ENCODE assay signal across 18 cellular contexts in genomic region chr7:114795475-114795874, GRCh38.
A peak's percentile ranks its signal among the peaks of the same experiment; 100 is the strongest.
DNase-seq lines count a peak whose midpoint lies in the region; TF ChIP-seq lines count a peak whose summit lies in the region.
"Had no signal": no experiment of that assay in that cellular context is flagged by ENCODE, and none has a peak within 500 bp of the region (broad histone marks: within the 10 kb centered on the region; RNA-seq: fewer than 3 reads in every experiment).

No MANE protein-coding gene starts in this region.

- intact Hi-C loops in activated CD4-positive, alpha-beta memory T cell treated with anti-CD3 and anti-CD28 coated beads for 36 hours (cut with micrococcal nuclease): no loop called here

- H3K9me3 Mint-ChIP-seq in activated CD4-positive, alpha-beta memory T cell treated with anti-CD3 and anti-CD28 coated beads for 36 hours: no peaks in the 10 kb centered on the region
- H3K9me3 Mint-ChIP-seq in activated CD4-positive, alpha-beta memory T cell treated with anti-CD3 and anti-CD28 coated beads, Interleukin-2, amount 10 ng/mL, durations not matched to agents 7 days and 5 days: no peaks in the 10 kb centered on the region
- H3K9me3 Mint-ChIP-seq in activated naive CD8-positive, alpha-beta T cell (ENCODE audit: low read depth): no peaks in the 10 kb centered on the region
- peaks cover 1% of the 10 kb centered on the region for H3K9me3 Mint-ChIP-seq in activated naive CD8-positive, alpha-beta T cell treated with anti-CD3 and anti-CD28 coated beads for 36 hours

- no peak overlapping the region for H3K4me3 Mint-ChIP-seq in activated CD4-positive, alpha-beta memory T cell treated with anti-CD3 and anti-CD28 coated beads for 36 hours
- no peak overlapping the region for H3K4me3 Mint-ChIP-seq in activated CD4-positive, alpha-beta memory T cell treated with anti-CD3 and anti-CD28 coated beads, Interleukin-2, amount 10 ng/mL, durations not matched to agents 7 days and 5 days
- no peak overlapping the region for H3K4me3 Mint-ChIP-seq in activated naive CD8-positive, alpha-beta T cell
- H3K4me3 Mint-ChIP-seq in activated naive CD8-positive, alpha-beta T cell treated with anti-CD3 and anti-CD28 coated beads for 36 hours: no peak overlapping the region

- peaks cover 2% of the 10 kb centered on the region for H3K27me3 Mint-ChIP-seq in activated CD4-positive, alpha-beta memory T cell treated with anti-CD3 and anti-CD28 coated beads for 36 hours
- no peaks in the 10 kb centered on the region for H3K27me3 Mint-ChIP-seq in activated CD4-positive, alpha-beta memory T cell treated with anti-CD3 and anti-CD28 coated beads, Interleukin-2, amount 10 ng/mL, durations not matched to agents 7 days and 5 days
- H3K27me3 Mint-ChIP-seq in activated naive CD8-positive, alpha-beta T cell: peaks cover 7% of the 10 kb centered on the region
- peaks cover 24% of the 10 kb centered on the region for H3K27me3 Mint-ChIP-seq in activated naive CD8-positive, alpha-beta T cell treated with anti-CD3 and anti-CD28 coated beads for 36 hours

- TF ChIP-seq CTCF in fibroblast of the aortic adventitia (IDR thresholded peaks at IDR 0.05; ENCODE audit: insufficient read depth, low read length): no peak

- peaks cover 56% of the 10 kb centered on the region for H3K4me1 Mint-ChIP-seq in activated CD4-positive, alpha-beta memory T cell treated with anti-CD3 and anti-CD28 coated beads for 36 hours (ENCODE audit: low read depth)
- H3K4me1 Mint-ChIP-seq in activated CD4-positive, alpha-beta memory T cell treated with anti-CD3 and anti-CD28 coated beads, Interleukin-2, amount 10 ng/mL, durations not matched to agents 7 days and 5 days: peaks cover 25% of the 10 kb centered on the region
- peaks cover 12% of the 10 kb centered on the region for H3K4me1 Mint-ChIP-seq in activated naive CD8-positive, alpha-beta T cell (ENCODE audit: low read depth)
- peaks cover 24% of the 10 kb centered on the region for H3K4me1 Mint-ChIP-seq in activated naive CD8-positive, alpha-beta T cell treated with anti-CD3 and anti-CD28 coated beads for 36 hours

- peak overlapping the region; percentile 40 for H3K27ac Mint-ChIP-seq in activated CD4-positive, alpha-beta memory T cell treated with anti-CD3 and anti-CD28 coated beads for 36 hours
- no peak overlapping the region for H3K27ac Mint-ChIP-seq in activated CD4-positive, alpha-beta memory T cell treated with anti-CD3 and anti-CD28 coated beads, Interleukin-2, amount 10 ng/mL, durations not matched to agents 7 days and 5 days
- peak overlapping the region; percentile 41 for H3K27ac Mint-ChIP-seq in activated naive CD8-positive, alpha-beta T cell
- H3K27ac Mint-ChIP-seq in activated naive CD8-positive, alpha-beta T cell treated with anti-CD3 and anti-CD28 coated beads for 36 hours: no peak overlapping the region

- no peak overlapping the region for H3K4me3 ChIP-seq in fibroblast of the aortic adventitia (ENCODE audit: low read depth, low read length)

- CTCF ChIA-PET in activated CD4-positive, alpha-beta memory T cell treated with anti-CD3 and anti-CD28 coated beads for 36 hours (lab: Charles Lee): no interaction called here
- CTCF ChIA-PET in activated CD4-positive, alpha-beta memory T cell treated with anti-CD3 and anti-CD28 coated beads, Interleukin-2, amount 10 ng/mL, durations not matched to agents 7 days and 5 days (lab: Charles Lee): no interaction called here

- POLR2A ChIA-PET in activated CD4-positive, alpha-beta memory T cell treated with anti-CD3 and anti-CD28 coated beads for 36 hours (lab: Charles Lee): no interaction called here
- POLR2A ChIA-PET in activated CD4-positive, alpha-beta memory T cell treated with anti-CD3 and anti-CD28 coated beads, Interleukin-2, amount 10 ng/mL, durations not matched to agents 7 days and 5 days (lab: Charles Lee): no interaction called here

- H3K36me3 Mint-ChIP-seq in activated CD4-positive, alpha-beta memory T cell treated with anti-CD3 and anti-CD28 coated beads for 36 hours: no peaks in the 10 kb centered on the region
- no peaks in the 10 kb centered on the region for H3K36me3 Mint-ChIP-seq in activated CD4-positive, alpha-beta memory T cell treated with anti-CD3 and anti-CD28 coated beads, Interleukin-2, amount 10 ng/mL, durations not matched to agents 7 days and 5 days (ENCODE audit: low read depth)
- H3K36me3 Mint-ChIP-seq in activated naive CD8-positive, alpha-beta T cell: no peaks in the 10 kb centered on the region
- peaks cover 5% of the 10 kb centered on the region for H3K36me3 Mint-ChIP-seq in activated naive CD8-positive, alpha-beta T cell treated with anti-CD3 and anti-CD28 coated beads for 36 hours

- no peak for DNase-seq in activated CD4-positive, alpha-beta memory T cell treated with anti-CD3 and anti-CD28 coated beads for 36 hours
- DNase-seq in activated CD4-positive, alpha-beta memory T cell treated with anti-CD3 and anti-CD28 coated beads, Interleukin-2, amount 10 ng/mL, durations not matched to agents 7 days and 5 days: no peak
- no peak for DNase-seq in activated naive CD8-positive, alpha-beta T cell treated with anti-CD3 and anti-CD28 coated beads for 36 hours
- peak; percentile 65 for DNase-seq in fibroblast of the aortic adventitia (ENCODE audit: low read depth)
- DNase-seq in stimulated activated CD4-positive, alpha-beta T cell treated with anti-CD3 and anti-CD28 coated beads, Interleukin-2, amount 100 ng/mL, for 24 hours: no peak
- no peak for DNase-seq in mesenteric fat pad (ENCODE audit: low spot score)
- DNase-seq: Calu3, DND-41, HCEC 1CT, KBM-7, MV-4-11, NCI-H1105, NCI-H1436 treated with DMSO at 0.1 percent for 48 hours, NCI-H187 treated with DMSO at 0.1 percent for 48 hours, NCI-H446, NCI-H524 treated with DMSO at 0.1 percent for 48 hours, NCI-H774 had no signal

Comparison
In these comparisons a context has a peak if more than half of its experiments do, and no peak if none do; other contexts are left out.
1. H3K27ac Mint-ChIP-seq: peak in activated CD4-positive, alpha-beta memory T cell treated with anti-CD3 and anti-CD28 coated beads for 36 hours (single experiment) and activated naive CD8-positive, alpha-beta T cell (single experiment); none in activated CD4-positive, alpha-beta memory T cell treated with anti-CD3 and anti-CD28 coated beads, Interleukin-2, amount 10 ng/mL, durations not matched to agents 7 days and 5 days (single experiment) and activated naive CD8-positive, alpha-beta T cell treated with anti-CD3 and anti-CD28 coated beads for 36 hours (single experiment).